ENCODE assay signal across 1 cellular context in genomic region chr1:107739651-107740050, GRCh38.
TF ChIP-seq lines count a peak whose summit lies in the region.

No MANE protein-coding gene starts in this region.

TF ChIP-seq in H1, 55 proteins besides CTCF, POLR2A, EP300 and RAD21 (continued from another document):
- TF ChIP-seq E2F6 (IDR thresholded peaks at IDR 0.05) (no peak), POU5F1 (IDR thresholded peaks at IDR 0.05; ENCODE audit: low read depth, low read length) (no peak), SP1 (IDR thresholded peaks at IDR 0.05; ENCODE audit: low read depth, low read length) (no peak), SAP30 (IDR thresholded peaks at IDR 0.05; ENCODE audit: insufficient read depth, insufficient replicate concordance, low read length) (no peak), MAX (IDR thresholded peaks at IDR 0.05) (no peak), SIX5 (IDR thresholded peaks at IDR 0.05; ENCODE audit: low read depth, low read length) (no peak)
TF ChIP-seq in H1: peak in this region for 0.
